ENCODE assay signal across 8 cellular contexts in genomic region chr20:18587665-18588553, GRCh38. TPM values are rescaled to one million over a fixed set of nuclear protein-coding genes. Genes with fewer than 3 reads are reported as not detected.
DNase-seq lines count a peak whose midpoint lies in the region; ATAC-seq and TF ChIP-seq lines count a peak whose summit lies in the region.

Gene DTD1 (plus strand): TSS chr20:18588054. CDS start chr20:18588073, 19 bp downstream.

- peak within 1 kb of the TSS; percentile 87 for H3K4me3 ChIP-seq in lower leg skin (ENCODE audit: low read depth, poor library complexity, severe bottlenecking)

- CTCF ChIA-PET in CD4-positive, alpha-beta T cell (lab: Charles Lee) = no interaction called here

- no peak for TF ChIP-seq POLR2A in lower leg skin (IDR thresholded peaks at IDR 0.05)

- H3K4me3 Mint-ChIP-seq in CD4-positive, alpha-beta T cell = peak within 1 kb of the TSS; percentile 89

- WGBS in lower leg skin, 2 donors = 0% methylated on average over 26 to 41 of the region's 88 CpGs

- H3K27ac ChIP-seq in CD4-positive, alpha-beta T cell (ENCODE audit: low read depth, low read length) = peak within 1 kb of the TSS; percentile 38

- no peaks in the 10 kb centered on the region for H3K9me3 ChIP-seq in CD4-positive, alpha-beta T cell (ENCODE audit: control insufficient read depth, low read length)

- H3K27ac Mint-ChIP-seq in CD4-positive, alpha-beta T cell = peak within 1 kb of the TSS; percentile 90

- peak; percentile 44 for TF ChIP-seq CTCF in CD4-positive, alpha-beta T cell (IDR thresholded peaks at IDR 0.05)
- no peak for TF ChIP-seq CTCF in lower leg skin (IDR thresholded peaks at IDR 0.05)

- intact Hi-C loops in CD4-positive, alpha-beta T cell (cut with DNase I, micrococcal nuclease) = loop anchor here (1.0 to 5.0 kb wide), 4 partner anchors 17 to 175 kb away; partner anchors contain the start of genes SEC23B (in 1 of the 2) and SMIM26 (in 1 of the 2)
- intact Hi-C loops in lower leg skin (cut with DNase I; ENCODE audit: low total_unique reads) = no loop called here

- H3K9me3 Mint-ChIP-seq in CD4-positive, alpha-beta T cell = no peaks in the 10 kb centered on the region

- no peaks in the 10 kb centered on the region for H3K27me3 ChIP-seq in CD4-positive, alpha-beta T cell (ENCODE audit: control insufficient read depth, insufficient read depth, low read length)

- peak; percentile 75 for ATAC-seq in CD4-positive, alpha-beta T cell (ENCODE audit: poor library complexity)
- peak; percentile 78 for ATAC-seq in GM19372 (IDR thresholded peaks at IDR 0.05; ENCODE audit: low read depth, unreplicated experiment)
- ATAC-seq in HG03521 (IDR thresholded peaks at IDR 0.05; ENCODE audit: unreplicated experiment) = peak; percentile 92

- peak; percentile 56 to 79 (median 68) for DNase-seq in CD4-positive, alpha-beta T cell
- peak; percentile 95 for DNase-seq in NCI-H69 (lab: John Stamatoyannopoulos, UW)
- peak; percentile 95 for DNase-seq in activated CD4-positive, alpha-beta T cell treated with anti-CD3 and anti-CD28 coated beads, Interleukin-2, amount 50 U/mL, for 48 hours
- peak; percentile 71 to 87 for DNase-seq in dermis microvascular lymphatic vessel endothelial cell (ENCODE audit: low read depth in 2 of 2)
- DNase-seq in lower leg skin (ENCODE audit: low spot score in 2 of 2) = peak; percentile 88 to 98
- peak; percentile 72 to 86 for DNase-seq in stimulated activated CD4-positive, alpha-beta T cell treated with anti-CD3 and anti-CD28 coated beads, Interleukin-4, amount 100 ng/mL, for 4 hours

- no peaks in the 10 kb centered on the region for H3K36me3 Mint-ChIP-seq in CD4-positive, alpha-beta T cell (ENCODE audit: low read depth)

- H3K4me1 Mint-ChIP-seq in CD4-positive, alpha-beta T cell (ENCODE audit: low read depth) = peaks cover 23% of the 10 kb centered on the region

- H3K27me3 Mint-ChIP-seq in CD4-positive, alpha-beta T cell = peaks cover 8% of the 10 kb centered on the region

- POLR2A ChIA-PET in CD4-positive, alpha-beta T cell (lab: Charles Lee) = interaction anchor here (0.7 to 1.7 kb wide), 8 partner anchors 12 to 300 kb away, joined by 3 to 22 read pairs (median 4); partner anchors contain the start of genes DZANK1, POLR3F, SEC23B and SMIM26

RNA-seq across cellular contexts. Expression of gene DTD1, which starts in this region (rescaled TPM):
- 10 to 100 TPM; 15.4 to 16.1 TPM for total RNA-seq in CD4-positive, alpha-beta T cell
- total RNA-seq in dermis microvascular lymphatic vessel endothelial cell (45.1 and 61.9 TPM in 2 replicates), lower leg skin (10 to 100 TPM; 21.7 to 41.8 (median 39.8) TPM)

Comparison
In these comparisons a context has a peak if more than half of its experiments do, and no peak if none do; other contexts are left out.
1. Peak in every context shown above with its lines: DNase-seq, ATAC-seq, H3K4me3 ChIP-seq and H3K27ac ChIP-seq.